Comparison of ENCODE assay signal across 17 cellular contexts in the genomic region with DNA sequence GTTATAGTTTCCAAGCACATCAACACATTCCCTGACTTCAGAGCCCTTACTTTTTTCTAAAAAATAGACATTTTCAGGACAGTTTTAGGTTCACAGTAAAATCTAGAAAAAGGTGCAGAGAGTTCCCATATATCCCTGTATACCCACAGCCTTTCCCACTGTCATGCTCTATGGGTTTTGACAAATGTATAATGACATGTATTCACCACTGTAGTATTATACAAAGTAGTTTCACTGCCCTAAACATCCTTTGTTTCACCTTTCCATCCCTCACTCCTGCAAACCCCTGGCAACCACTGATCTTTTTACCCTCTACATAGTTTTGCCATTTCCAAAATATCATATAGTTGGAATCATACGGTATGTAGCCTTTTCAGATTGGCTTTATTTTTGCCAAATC. TPM values are rescaled to one million over a fixed set of nuclear protein-coding genes. Genes with fewer than 3 reads are reported as not detected.
DNase-seq lines count a peak whose midpoint lies in the region; ATAC-seq and TF ChIP-seq lines count a peak whose summit lies in the region.
"Had no signal": no experiment of that assay in that cellular context is flagged by ENCODE, and none has a peak within 500 bp of the region (broad histone marks: within the 10 kb centered on the region; RNA-seq: fewer than 3 reads in every experiment).

No MANE protein-coding gene starts in this region.

- peak overlapping the region; percentile 54 for H3K27ac ChIP-seq in cardiac muscle cell
- no peak overlapping the region for H3K27ac ChIP-seq in heart left ventricle
- H3K27ac ChIP-seq in gastrocnemius medialis, result peak overlapping the region; percentile 67 to 84 (median 78)
- no peak overlapping the region for H3K27ac ChIP-seq in prostate gland
- H3K27ac ChIP-seq: KMS-11, SK-N-MC had no signal

- no peak overlapping the region for H3K4me3 Mint-ChIP-seq in activated CD8-positive, alpha-beta T cell treated with anti-CD3 and anti-CD28 coated beads for 36 hours
- H3K4me3 Mint-ChIP-seq: CD14-positive monocyte, GM23338 had no signal

- ATAC-seq in heart left ventricle (no peak), GM21423 (IDR thresholded peaks at IDR 0.05; ENCODE audit: unreplicated experiment) (peak; percentile 69), gastrocnemius medialis (no peak)
- no peak for ATAC-seq in activated CD8-positive, alpha-beta T cell treated with anti-CD3 and anti-CD28 coated beads for 36 hours
- ATAC-seq: GM23338, HepG2 had no signal

- intact Hi-C loops in heart left ventricle (cut with DNase I) (no loop called here), gastrocnemius medialis (cut with DNase I; ENCODE audit: low total_unique reads) (no loop called here), prostate gland (cut with DNase I) (no loop called here)
- intact Hi-C loops in activated CD8-positive, alpha-beta T cell treated with anti-CD3 and anti-CD28 coated beads for 36 hours (cut with micrococcal nuclease), result no loop called here

- no peaks in the 10 kb centered on the region for H3K9me3 ChIP-seq in cardiac muscle cell (ENCODE audit: low read depth)
- no peaks in the 10 kb centered on the region for H3K9me3 ChIP-seq in heart left ventricle
- H3K9me3 ChIP-seq in gastrocnemius medialis, result no peaks in the 10 kb centered on the region
- H3K9me3 ChIP-seq in prostate gland, result no peaks in the 10 kb centered on the region

- H3K36me3 ChIP-seq in cardiac muscle cell (peaks cover 15% of the 10 kb centered on the region), heart left ventricle (peaks cover 0 to 76% (median 21%) of the 10 kb centered on the region in 9 donors), gastrocnemius medialis (peaks cover 0 to 37% of the 10 kb centered on the region in 2 donors), prostate gland (no peaks in the 10 kb centered on the region)

- H3K27me3 Mint-ChIP-seq in activated CD8-positive, alpha-beta T cell treated with anti-CD3 and anti-CD28 coated beads for 36 hours, result no peaks in the 10 kb centered on the region

- TF ChIP-seq CTCF in cardiac muscle cell (IDR thresholded peaks at IDR 0.05; ENCODE audit: low read depth, low read length) (no peak), heart left ventricle (IDR thresholded peaks at IDR 0.05) (no peak), gastrocnemius medialis (IDR thresholded peaks at IDR 0.05 in 4 of 5, conservative IDR thresholded peaks at IDR 0.05 in 1 of 5) (no peak), prostate gland (IDR thresholded peaks at IDR 0.05) (no peak), GM10248 (IDR thresholded peaks at IDR 0.05; ENCODE audit: control extremely low read depth, extremely low read depth, low read depth, missing control alignments) (no peak)
- TF ChIP-seq CTCF in activated CD8-positive, alpha-beta T cell treated with anti-CD3 and anti-CD28 coated beads for 36 hours (IDR thresholded peaks at IDR 0.05), result no peak

- no peak for DNase-seq in cardiac muscle cell (ENCODE audit: low read depth in 1 of 2, low spot score in 1 of 2)
- no peak for DNase-seq in heart left ventricle
- DNase-seq in activated CD8-positive, alpha-beta T cell treated with anti-CD3 and anti-CD28 coated beads for 36 hours, result no peak
- DNase-seq in gastrocnemius medialis, result no peak
- DNase-seq in nucleus accumbens (lab: John Stamatoyannopoulos, UW), result no peak
- no peak for DNase-seq in prostate gland (ENCODE audit: low spot score)
- DNase-seq in GM10248 (ENCODE audit: extremely low spot score), result no peak
- DNase-seq: DMS53, NCI-H1092, NCI-H446, NCI-H748 treated with DMSO at 0.1 percent for 48 hours had no signal

- in situ Hi-C loops in gastrocnemius medialis (cut with MboI; ENCODE audit: low sequenced_read_pairs in 4 of 4), result no loop called here

- no peaks in the 10 kb centered on the region for H3K27me3 ChIP-seq in cardiac muscle cell
- no peaks in the 10 kb centered on the region for H3K27me3 ChIP-seq in heart left ventricle
- H3K27me3 ChIP-seq in gastrocnemius medialis, result no peaks in the 10 kb centered on the region
- H3K27me3 ChIP-seq in prostate gland (replicated peaks; ENCODE audit: insufficient read depth), result no peaks in the 10 kb centered on the region

- peaks cover 46% of the 10 kb centered on the region for H3K36me3 Mint-ChIP-seq in activated CD8-positive, alpha-beta T cell treated with anti-CD3 and anti-CD28 coated beads for 36 hours (ENCODE audit: low read depth)

- H3K4me1 ChIP-seq in cardiac muscle cell (ENCODE audit: low read depth) (peaks cover 14% of the 10 kb centered on the region), heart left ventricle (peaks cover 0 to 18% (median 7%) of the 10 kb centered on the region in 12 donors), gastrocnemius medialis (peaks cover 32 to 36% of the 10 kb centered on the region in 2 donors), prostate gland (replicated peaks) (no peaks in the 10 kb centered on the region)

- H3K27ac Mint-ChIP-seq in activated CD8-positive, alpha-beta T cell treated with anti-CD3 and anti-CD28 coated beads for 36 hours, result peak overlapping the region; percentile 53
- H3K27ac Mint-ChIP-seq: GM23338 had no signal

- POLR2A ChIA-PET in activated CD8-positive, alpha-beta T cell treated with anti-CD3 and anti-CD28 coated beads for 36 hours (lab: Charles Lee), result interaction anchor here (0.6 kb wide), 1 partner anchor 14 kb away, joined by 3 read pairs; no protein-coding TSS in a partner anchor
- POLR2A ChIA-PET in GM10248 (lab: Yijun Ruan, JAX), result no interaction called here

- no peak overlapping the region for H3K4me3 ChIP-seq in cardiac muscle cell
- no peak overlapping the region for H3K4me3 ChIP-seq in heart left ventricle
- H3K4me3 ChIP-seq in gastrocnemius medialis, result no peak overlapping the region
- no peak overlapping the region for H3K4me3 ChIP-seq in prostate gland
- H3K4me3 ChIP-seq: GM23338, SK-N-MC had no signal

- CTCF ChIA-PET in activated CD8-positive, alpha-beta T cell treated with anti-CD3 and anti-CD28 coated beads for 36 hours (lab: Charles Lee), result interaction anchor here (1.0 kb wide), 1 partner anchor 44 kb away, joined by 3 read pairs; no protein-coding TSS in a partner anchor
- CTCF ChIA-PET in GM10248 (lab: Yijun Ruan, JAX), result interaction anchor here (0.8 kb wide), 1 partner anchor 11 kb away, joined by 3 read pairs; no protein-coding TSS in a partner anchor

- 89 to 94% (median 91%) methylated on average over 1 of the region's 1 CpG for WGBS in heart left ventricle, 4 donors
- WGBS in prostate gland, result 94% methylated on average over 1 of the region's 1 CpG

- H3K4me1 Mint-ChIP-seq in activated CD8-positive, alpha-beta T cell treated with anti-CD3 and anti-CD28 coated beads for 36 hours (ENCODE audit: low read depth), result peaks cover 51% of the 10 kb centered on the region
- H3K4me1 Mint-ChIP-seq: GM23338 had no signal

- no peak for TF ChIP-seq POLR2A in heart left ventricle (IDR thresholded peaks at IDR 0.05)
- no peak for TF ChIP-seq POLR2A in gastrocnemius medialis (IDR thresholded peaks at IDR 0.05)
- no peak for TF ChIP-seq POLR2A in prostate gland (IDR thresholded peaks at IDR 0.05)

- no peaks in the 10 kb centered on the region for H3K9me3 Mint-ChIP-seq in activated CD8-positive, alpha-beta T cell treated with anti-CD3 and anti-CD28 coated beads for 36 hours
- H3K9me3 Mint-ChIP-seq: CD14-positive monocyte, GM23338 had no signal

RNA-seq across cellular contexts. Expression of a gene that starts 15.6 kb away (rescaled TPM):
- total RNA-seq in cardiac muscle cell (7.4 and 15.5 TPM in 2 replicates), heart left ventricle (10 to 100 TPM in 1 of 9 donors, 1 to 10 TPM in 8; 4.2 to 10.7 (median 7.7) TPM), gastrocnemius medialis (10 to 100 TPM in 2 of 4 donors, 1 to 10 TPM in 2; 8.2 to 30.5 (median 11.6) TPM), prostate gland (10 to 100 TPM; 17.6 to 19.9 TPM)
- polyA plus RNA-seq in cardiac muscle cell (18.6 and 19.8 TPM in 2 replicates), heart left ventricle (1 to 10 TPM; 3.6 to 6.2 TPM)
- 10 to 100 TPM; 23.5 to 32.8 TPM for total RNA-seq in activated CD8-positive, alpha-beta T cell treated with anti-CD3 and anti-CD28 coated beads for 36 hours

Comparison
In these comparisons a context has a peak if more than half of its experiments do, and no peak if none do; other contexts are left out.
1. H3K27ac ChIP-seq: peak in cardiac muscle cell (single experiment) and gastrocnemius medialis (4 of 4); none in heart left ventricle (0 of 12) and prostate gland (0 of 2).